ENCODE assay signal across 8 cellular contexts in the genomic region with DNA sequence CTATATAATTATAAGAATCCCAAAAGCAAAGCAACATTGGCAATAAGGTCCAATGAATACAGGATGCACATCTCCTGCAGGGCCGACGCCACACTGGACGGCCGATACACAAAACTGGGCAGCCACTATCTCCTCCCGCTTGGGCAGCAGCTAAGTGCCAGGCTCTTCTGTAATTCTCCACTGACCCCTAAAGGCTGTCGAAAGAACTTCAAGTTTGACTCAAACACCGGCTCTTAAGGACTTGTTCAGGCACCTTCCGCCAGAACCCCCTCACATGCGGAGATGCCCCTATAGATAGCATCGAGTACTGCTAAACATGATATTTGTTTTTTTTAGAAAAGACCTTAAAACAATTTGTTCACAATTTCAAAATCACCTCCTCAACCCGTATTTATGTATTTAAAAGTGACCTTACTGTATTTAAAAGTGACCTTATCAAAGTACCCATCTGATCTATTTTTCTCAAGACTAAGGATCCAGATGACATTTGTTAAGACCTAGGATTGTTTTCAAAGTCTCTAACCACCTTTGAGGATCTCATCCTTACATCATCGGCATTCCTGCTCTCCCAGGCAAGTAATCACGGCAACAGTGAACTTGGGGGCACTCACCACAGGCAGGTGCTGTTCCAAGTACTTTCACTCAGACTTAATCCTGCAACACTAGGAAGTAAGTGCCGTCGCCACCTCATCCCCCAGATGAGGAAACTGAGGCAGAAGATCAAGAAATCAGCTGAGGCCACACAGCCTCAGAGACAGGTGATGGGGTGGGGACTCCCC.
DNase-seq lines count a peak whose midpoint lies in the region; ATAC-seq and TF ChIP-seq lines count a peak whose summit lies in the region.

No MANE protein-coding gene starts in this region.

- CTCF ChIA-PET in SK-N-SH (lab: Yijun Ruan, JAX): interaction anchor here (0.6 to 2.2 kb wide), 13 partner anchors 10 to 1036 kb away, joined by 3 to 9 read pairs (median 4); no protein-coding TSS in a partner anchor

- H3K4me1 ChIP-seq in Loucy (ENCODE audit: insufficient read depth, low read length, poor library complexity, severe bottlenecking) (no peaks in the 10 kb centered on the region), SK-N-SH (ENCODE audit: control insufficient read depth in 1 of 2, insufficient read depth in 2 of 2, low read depth in 1 of 2, low read length in 1 of 2) (peaks cover 0 to 3% of the 10 kb centered on the region in 2 experiments; a peak in 2 of 4 replicates)

- H3K4me2 ChIP-seq in Loucy (ENCODE audit: low read depth, low read length, poor library complexity, severe bottlenecking) (no peak overlapping the region), SK-N-SH (no peak overlapping the region)

- peak; percentile 55 for DNase-seq in DMS 273 (lab: John Stamatoyannopoulos, UW; ENCODE audit: unreplicated experiment)
- DNase-seq in DMS 273 treated with DMSO at 0.1 percent for 48 hours (lab: John Stamatoyannopoulos, UW): no peak
- DNase-seq in SK-N-SH: peak; percentile 82
- peak; percentile 39 for DNase-seq in glomerular endothelial cell (ENCODE audit: extremely low read depth, low read depth, low spot score)
- DNase-seq in putamen (ENCODE audit: low spot score): peak; percentile 25
- no peak for DNase-seq in immature natural killer cell

- H3K27ac Mint-ChIP-seq in immature natural killer cell: no peak overlapping the region

- no peak for ATAC-seq in GM21526 (IDR thresholded peaks at IDR 0.05; ENCODE audit: low FRiP score, unreplicated experiment)

- H3K79me2 ChIP-seq in Loucy (ENCODE audit: insufficient read depth, low read length) (no peaks in the 10 kb centered on the region), SK-N-SH (ENCODE audit: insufficient read depth) (no peaks in the 10 kb centered on the region)

- peaks cover 10 to 39% (median 27%) of the 10 kb centered on the region in 3 donors for H3K36me3 Mint-ChIP-seq in immature natural killer cell

- H3K4me3 ChIP-seq in Loucy (ENCODE audit: low read length, poor library complexity, severe bottlenecking): no peak overlapping the region
- no peak overlapping the region for H3K4me3 ChIP-seq in SK-N-SH (ENCODE audit: low read depth in 2 of 2, low read length in 1 of 2)

- H3K9me2 ChIP-seq in Loucy (replicated peaks; ENCODE audit: low read depth, low read length) (no peaks in the 10 kb centered on the region), SK-N-SH (no peaks in the 10 kb centered on the region)

- H3K27ac ChIP-seq in SK-N-SH (ENCODE audit: low read depth in 2 of 2, low read length in 1 of 2): peak overlapping the region in 1 of 2 experiments; percentile 22; a peak in 1 of 4 replicates

- H3K4me1 Mint-ChIP-seq in immature natural killer cell: peaks cover 10 to 24% of the 10 kb centered on the region in 2 donors

- TF ChIP-seq RAD21 in SK-N-SH (IDR thresholded peaks at IDR 0.05; ENCODE audit: low read length): peak; percentile 74

- no peaks in the 10 kb centered on the region for H4K20me1 ChIP-seq in Loucy (ENCODE audit: insufficient read depth, low read length, poor library complexity, severe bottlenecking)
- H4K20me1 ChIP-seq in SK-N-SH (ENCODE audit: insufficient read depth): 0 out of 2 replicates have a peak, but pooled peaks cover 5% of the 10 kb centered on the region

- no peaks in the 10 kb centered on the region for H3F3A ChIP-seq in Loucy (ENCODE audit: low read depth)
- H3F3A ChIP-seq in SK-N-SH (replicated peaks; ENCODE audit: insufficient read depth): no peaks in the 10 kb centered on the region

- 83% methylated on average over 15 of the region's 15 CpGs for WGBS in SK-N-SH (ENCODE audit: low lambda C conversion rate)

- POLR2A ChIA-PET in SK-N-SH (lab: Yijun Ruan, JAX): interaction anchor here (1.2 kb wide), 1 partner anchor 78 kb away, joined by 4 read pairs; the partner anchor contains the start of gene TUBGCP3

- TF ChIP-seq CTCF in Loucy (conservative IDR thresholded peaks at IDR 0.05; ENCODE audit: low read length): peak; percentile 64
- peak; percentile 58 for TF ChIP-seq CTCF in SK-N-SH (IDR thresholded peaks at IDR 0.05)

- H3K9me3 Mint-ChIP-seq in immature natural killer cell: no peaks in the 10 kb centered on the region

- H3K27me3 ChIP-seq in Loucy (ENCODE audit: insufficient read depth, low read length, poor library complexity, severe bottlenecking) (no peaks in the 10 kb centered on the region), SK-N-SH (ENCODE audit: insufficient read depth) (no peaks in the 10 kb centered on the region)

- peaks cover 0 to 2% (median 0%) of the 10 kb centered on the region in 3 donors for H3K27me3 Mint-ChIP-seq in immature natural killer cell (ENCODE audit: low read depth in 3 of 3)

- no peak overlapping the region for H3K4me3 Mint-ChIP-seq in immature natural killer cell

- no peak overlapping the region for H2AFZ ChIP-seq in Loucy (ENCODE audit: low read length)
- no peak overlapping the region for H2AFZ ChIP-seq in SK-N-SH (ENCODE audit: low read depth)

- H3K9ac ChIP-seq in Loucy (ENCODE audit: low read depth, low read length, poor library complexity, severe bottlenecking) (no peak overlapping the region), SK-N-SH (no peak overlapping the region)

- H3K9me3 ChIP-seq in Loucy (ENCODE audit: insufficient read depth, low read depth, low read length) (no peaks in the 10 kb centered on the region), SK-N-SH (no peaks in the 10 kb centered on the region)

- peaks cover 54% of the 10 kb centered on the region; the same call in 1 of the 2 replicates for H3K36me3 ChIP-seq in Loucy (ENCODE audit: insufficient read depth, low read length)
- H3K36me3 ChIP-seq in SK-N-SH (replicated peaks in 1 of 2; ENCODE audit: control insufficient read depth in 1 of 2, insufficient read depth in 2 of 2, low read length in 1 of 2): peaks cover 7 to 44% of the 10 kb centered on the region in 2 experiments

- TF ChIP-seq EP300 in SK-N-SH (IDR thresholded peaks at IDR 0.05; ENCODE audit: borderline replicate concordance in 1 of 2, low read depth in 1 of 2, low read length in 1 of 2): no peak

TF ChIP-seq in SK-N-SH, 30 proteins besides CTCF, POLR2A, EP300 and RAD21:
- no peak for TF ChIP-seq RCOR1 (IDR thresholded peaks at IDR 0.05; ENCODE audit: low read length)
- peak; percentile 33; the same call in 1 of the 2 replicates for TF ChIP-seq SMC3 (IDR thresholded peaks at IDR 0.05; ENCODE audit: low read depth, low read length)
TF ChIP-seq in SK-N-SH: peak in this region for 1.

Comparison
In these comparisons a context has a peak if more than half of its experiments do, and no peak if none do; other contexts are left out.
1. DNase-seq: peak in DMS 273 (single experiment), SK-N-SH (single experiment), glomerular endothelial cell (single experiment) and putamen (single experiment); none in DMS 273 treated with DMSO at 0.1 percent for 48 hours (single experiment) and immature natural killer cell (0 of 3).